ENCODE assay signal across 18 cellular contexts in the genomic region with DNA sequence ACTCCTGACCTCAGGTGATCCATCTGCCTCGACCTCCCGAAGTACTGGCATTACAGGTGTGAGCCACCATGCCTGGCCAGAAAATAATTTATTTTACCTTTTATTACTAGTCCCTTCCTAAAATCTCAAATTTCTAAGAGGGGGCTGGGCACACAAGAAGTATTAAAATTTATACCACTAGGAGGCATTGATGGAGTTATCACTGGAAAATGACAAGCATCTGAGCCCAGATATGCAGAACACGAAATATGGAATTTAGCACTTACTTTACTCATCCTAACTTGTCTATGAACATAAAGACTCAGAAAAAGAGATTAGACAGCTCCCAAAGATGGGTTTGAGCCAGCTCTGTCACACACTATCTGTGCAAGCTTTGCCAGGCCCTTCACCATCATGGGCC. TPM values are rescaled to one million over a fixed set of nuclear protein-coding genes. Genes with fewer than 3 reads are reported as not detected.
DNase-seq lines count a peak whose midpoint lies in the region; ATAC-seq and TF ChIP-seq lines count a peak whose summit lies in the region.
"Had no signal": no experiment of that assay in that cellular context is flagged by ENCODE, and none has a peak within 500 bp of the region (broad histone marks: within the 10 kb centered on the region; RNA-seq: fewer than 3 reads in every experiment).

No MANE protein-coding gene starts in this region.

- no peak for ATAC-seq in naive thymus-derived CD8-positive, alpha-beta T cell
- ATAC-seq in CD8-positive, alpha-beta T cell: no peak
- ATAC-seq: heart right ventricle had no signal

- H3K9me3 ChIP-seq in adipocyte (ENCODE audit: control insufficient read depth, low read length) (no peaks in the 10 kb centered on the region), SJCRH30 (replicated peaks) (no peaks in the 10 kb centered on the region)
- H3K9me3 ChIP-seq in CD8-positive, alpha-beta T cell (ENCODE audit: low read length): no peaks in the 10 kb centered on the region
- H3K9me3 ChIP-seq: heart right ventricle, MG63, sigmoid colon had no signal

- POLR2A ChIA-PET in naive thymus-derived CD8-positive, alpha-beta T cell (lab: Charles Lee): interaction anchor here (0.9 to 1.7 kb wide), 3 partner anchors 11 to 65 kb away, joined by 3 to 6 read pairs (median 3); partner anchors contain the start of gene STAT3
- POLR2A ChIA-PET in CD8-positive, alpha-beta T cell (lab: Charles Lee): interaction anchor here (2.9 kb wide), 1 partner anchor 54 kb away, joined by 14 read pairs; the partner anchor contains the start of gene STAT3

- peaks cover 6 to 80% (median 27%) of the 10 kb centered on the region in 3 donors for H3K36me3 Mint-ChIP-seq in naive thymus-derived CD8-positive, alpha-beta T cell
- peaks cover 74% of the 10 kb centered on the region for H3K36me3 Mint-ChIP-seq in CD8-positive, alpha-beta T cell

- H3K9ac ChIP-seq in KMS-11 (no peak overlapping the region), adipocyte (ENCODE audit: low read length) (peak overlapping the region; percentile 20)

- CTCF ChIA-PET in CD8-positive, alpha-beta T cell (lab: Charles Lee): interaction anchor here (1.7 to 2.7 kb wide), 3 partner anchors 13 to 71 kb away, joined by 7 to 12 read pairs (median 9); no protein-coding TSS in a partner anchor

- H3K4me2 ChIP-seq in KMS-11: no peak overlapping the region

- no peaks in the 10 kb centered on the region for H3K79me2 ChIP-seq in KMS-11 (ENCODE audit: insufficient read depth, low read depth)

- peak; percentile 41 for TF ChIP-seq CTCF in KMS-11 (conservative IDR thresholded peaks at IDR 0.05; ENCODE audit: low read depth, low read length)
- TF ChIP-seq CTCF in CD8-positive, alpha-beta T cell (IDR thresholded peaks at IDR 0.05): no peak

- no peaks in the 10 kb centered on the region for H3K27me3 Mint-ChIP-seq in naive thymus-derived CD8-positive, alpha-beta T cell
- H3K27me3 Mint-ChIP-seq in CD8-positive, alpha-beta T cell (ENCODE audit: low read depth): no peaks in the 10 kb centered on the region
- H3K27me3 Mint-ChIP-seq: memory B cell had no signal

- intact Hi-C loops in CD8-positive, alpha-beta T cell (cut with DNase I, micrococcal nuclease): no loop called here

- H2AFZ ChIP-seq in KMS-11 (ENCODE audit: low read depth): no peak overlapping the region

- H3K4me1 ChIP-seq in KMS-11 (ENCODE audit: low read depth, poor library complexity, severe bottlenecking) (peaks cover 71% of the 10 kb centered on the region), adipocyte (ENCODE audit: control insufficient read depth, insufficient read depth, low read length) (peaks cover 2% of the 10 kb centered on the region), SJCRH30 (peaks cover 19% of the 10 kb centered on the region)
- H3K4me1 ChIP-seq in CD8-positive, alpha-beta T cell (ENCODE audit: insufficient read depth, low read length): peaks cover 21% of the 10 kb centered on the region

- no peaks in the 10 kb centered on the region for H3K9me3 Mint-ChIP-seq in naive thymus-derived CD8-positive, alpha-beta T cell
- H3K9me3 Mint-ChIP-seq in CD8-positive, alpha-beta T cell: no peaks in the 10 kb centered on the region
- H3K9me3 Mint-ChIP-seq: memory B cell had no signal

- no peak overlapping the region for H3K4me3 Mint-ChIP-seq in naive thymus-derived CD8-positive, alpha-beta T cell
- H3K4me3 Mint-ChIP-seq in CD8-positive, alpha-beta T cell: no peak overlapping the region
- H3K4me3 Mint-ChIP-seq: memory B cell had no signal

- peak overlapping the region in 6 of 10 donors; percentile 11 to 67 (median 51) for H3K27ac Mint-ChIP-seq in naive thymus-derived CD8-positive, alpha-beta T cell
- no peak overlapping the region for H3K27ac Mint-ChIP-seq in CD8-positive, alpha-beta T cell
- H3K27ac Mint-ChIP-seq: memory B cell had no signal

- no peak overlapping the region for H3K4me3 ChIP-seq in KMS-11 (IDR thresholded peaks at IDR 0.05; ENCODE audit: insufficient read depth, low read depth, low read length)
- H3K4me3 ChIP-seq in adipocyte (ENCODE audit: low read length): no peak overlapping the region
- H3K4me3 ChIP-seq in CD8-positive, alpha-beta T cell (ENCODE audit: low read depth, low read length): no peak overlapping the region
- no peak overlapping the region for H3K4me3 ChIP-seq in SJCRH30
- H3K4me3 ChIP-seq: heart right ventricle, MG63, sigmoid colon had no signal

- H3K27me3 ChIP-seq in KMS-11 (ENCODE audit: insufficient read depth, low read depth) (no peaks in the 10 kb centered on the region), adipocyte (replicated peaks; ENCODE audit: control insufficient read depth, insufficient read depth, low read length) (no peaks in the 10 kb centered on the region), SJCRH30 (no peaks in the 10 kb centered on the region)
- no peaks in the 10 kb centered on the region for H3K27me3 ChIP-seq in CD8-positive, alpha-beta T cell (ENCODE audit: insufficient read depth, low read length)
- H3K27me3 ChIP-seq: heart right ventricle, MG63, sigmoid colon had no signal

- DNase-seq in EH (ENCODE audit: low read depth) (peak; percentile 30), adipocyte (ENCODE audit: low read depth) (no peak), SIG-M5 (lab: John Stamatoyannopoulos, UW) (no peak), SJCRH30 (no peak)
- no peak for DNase-seq in naive thymus-derived CD8-positive, alpha-beta T cell
- no peak for DNase-seq in CD8-positive, alpha-beta T cell
- DNase-seq: activated CD4-positive, CD25-positive, alpha-beta regulatory T cell; cerebellar nuclear complex; DND-41; heart right ventricle; MG63; NCI-H2029; NCI-H524 treated with DMSO at 0.1 percent for 48 hours; OCI-M1; sigmoid colon had no signal

- peaks cover 7 to 25% (median 22%) of the 10 kb centered on the region in 4 donors for H3K4me1 Mint-ChIP-seq in naive thymus-derived CD8-positive, alpha-beta T cell
- H3K4me1 Mint-ChIP-seq in CD8-positive, alpha-beta T cell (ENCODE audit: low read depth): peaks cover 22% of the 10 kb centered on the region

- no peak overlapping the region for H3K27ac ChIP-seq in KMS-11
- no peak overlapping the region for H3K27ac ChIP-seq in CD8-positive, alpha-beta T cell (ENCODE audit: low read depth, low read length)
- no peak overlapping the region for H3K27ac ChIP-seq in SJCRH30
- H3K27ac ChIP-seq: C4-2B, heart right ventricle, sigmoid colon had no signal

- no peaks in the 10 kb centered on the region for H4K20me1 ChIP-seq in KMS-11 (ENCODE audit: insufficient read depth)

- no peaks in the 10 kb centered on the region; the same call in 1 of the 2 replicates for H3K36me3 ChIP-seq in KMS-11 (ENCODE audit: insufficient read depth)
- peaks cover 91% of the 10 kb centered on the region for H3K36me3 ChIP-seq in adipocyte (ENCODE audit: control insufficient read depth, insufficient read depth, low read length, severe bottlenecking)
- H3K36me3 ChIP-seq in CD8-positive, alpha-beta T cell (ENCODE audit: insufficient read depth, low read length): peaks cover 50% of the 10 kb centered on the region
- peaks cover 67% of the 10 kb centered on the region for H3K36me3 ChIP-seq in SJCRH30

RNA-seq across cellular contexts. Expression of gene STAT5A, which starts 46.4 kb away (rescaled TPM):
- 100 to 1,000 TPM; 117 to 122 TPM for total RNA-seq in naive thymus-derived CD8-positive, alpha-beta T cell
- 100 to 1,000 TPM in 1 of 3 donors, 10 to 100 TPM in 2; 59.6 to 115 (median 89.1) TPM for polyA plus RNA-seq in naive thymus-derived CD8-positive, alpha-beta T cell
- total RNA-seq in CD8-positive, alpha-beta T cell: 100 to 1,000 TPM; 300 to 319 TPM
- 5.0 and 5.9 TPM in 2 replicates for total RNA-seq in SJCRH30 (2014; rRNA removed; shearing (Covaris generic))

RNA-seq across cellular contexts. Expression of gene STAT3, which starts 53.6 kb away (rescaled TPM):
- 100 to 1,000 TPM; 130 to 135 TPM for total RNA-seq in naive thymus-derived CD8-positive, alpha-beta T cell
- 100 to 1,000 TPM; 129 to 154 (median 153) TPM for polyA plus RNA-seq in naive thymus-derived CD8-positive, alpha-beta T cell
- 100 to 1,000 TPM; 338 to 343 TPM for total RNA-seq in CD8-positive, alpha-beta T cell
- total RNA-seq in SJCRH30 (2014; rRNA removed; shearing (Covaris generic)): 107 and 113 TPM in 2 replicates

RNA-seq across cellular contexts. Expression of gene STAT5B, which starts 58.5 kb away (rescaled TPM):
- total RNA-seq in naive thymus-derived CD8-positive, alpha-beta T cell: 100 to 1,000 TPM; 137 to 149 TPM
- polyA plus RNA-seq in naive thymus-derived CD8-positive, alpha-beta T cell: 10 to 100 TPM; 66.3 to 94.0 (median 82.8) TPM
- 10 to 100 TPM; 85.2 to 85.5 TPM for total RNA-seq in CD8-positive, alpha-beta T cell
- total RNA-seq in SJCRH30 (2014; rRNA removed; shearing (Covaris generic)): 25.7 and 31.1 TPM in 2 replicates

Comparison
In these comparisons a context has a peak if more than half of its experiments do, and no peak if none do; other contexts are left out.
1. RNA of gene STAT5A, which starts 46.4 kb away (total RNA-seq): 300 to 319 TPM in CD8-positive, alpha-beta T cell and 117 to 122 TPM in naive thymus-derived CD8-positive, alpha-beta T cell; 5.0 to 5.9 TPM in SJCRH30; every median in the first group is over 10 times any median in the second.